ENCODE assay signal across 22 cellular contexts in genomic region chr21:26490771-26491170, GRCh38.
DNase-seq lines count a peak whose midpoint lies in the region; ATAC-seq and TF ChIP-seq lines count a peak whose summit lies in the region.
"Had no signal": no experiment of that assay in that cellular context is flagged by ENCODE, and none has a peak within 500 bp of the region (broad histone marks: within the 10 kb centered on the region; RNA-seq: fewer than 3 reads in every experiment).

No MANE protein-coding gene starts in this region.

- TF ChIP-seq POLR2A in adrenal gland (IDR thresholded peaks at IDR 0.05): no peak

- H3K4me1 ChIP-seq in HUES48 (ENCODE audit: control insufficient read depth, insufficient read depth, low read length): peaks cover 5% of the 10 kb centered on the region; the same call in 1 of the 2 replicates
- peaks cover 19% of the 10 kb centered on the region for H3K4me1 ChIP-seq in smooth muscle cell (ENCODE audit: low read depth)
- H3K4me1 ChIP-seq in adrenal gland (replicated peaks in 1 of 2): no peaks in the 10 kb centered on the region
- H3K4me1 ChIP-seq: esophagus muscularis mucosa, spleen, uterus had no signal

- H2AFZ ChIP-seq in smooth muscle cell (ENCODE audit: low read depth): no peak overlapping the region

- no peak for ATAC-seq in HG02852 (IDR thresholded peaks at IDR 0.05; ENCODE audit: unreplicated experiment)
- ATAC-seq: activated T-cell treated with anti-CD3 and anti-CD28 coated beads, Interleukin-2, amount 50 U/mL, for 72 hours; HCT116; stimulated activated naive CD8-positive, alpha-beta T cell treated with anti-CD3 and anti-CD28 coated beads, Interleukin-15, Interleukin-2, amounts not matched to agents 100 U/mL and 50 U/mL, for 24 hours had no signal

- H3K27ac Mint-ChIP-seq in brain (peak overlapping the region in 3 of 5 experiments; percentile 22 to 27 (median 24)), immature natural killer cell (no peak overlapping the region)
- H3K27ac Mint-ChIP-seq: activated T-cell treated with anti-CD3 and anti-CD28 coated beads, Interleukin-2, amount 50 U/mL, for 72 hours; CD4-positive, CD25-positive, alpha-beta regulatory T cell; dendritic cell treated with granulocyte-macrophage colony-stimulating factor and Interleukin-4, amounts not matched to agents 40 ng/mL and 50 ng/mL, for 4 days had no signal

- H3K36me3 Mint-ChIP-seq in brain: no peaks in the 10 kb centered on the region
- no peaks in the 10 kb centered on the region for H3K36me3 Mint-ChIP-seq in immature natural killer cell
- H3K36me3 Mint-ChIP-seq: CD4-positive, CD25-positive, alpha-beta regulatory T cell had no signal

- H4K20me1 ChIP-seq in smooth muscle cell (ENCODE audit: low read depth): no peaks in the 10 kb centered on the region

- H3K27me3 ChIP-seq in HUES48 (ENCODE audit: control insufficient read depth, insufficient read depth, low read length) (no peaks in the 10 kb centered on the region), smooth muscle cell (ENCODE audit: low read depth) (no peaks in the 10 kb centered on the region), adrenal gland (no peaks in the 10 kb centered on the region)
- H3K27me3 ChIP-seq: esophagus muscularis mucosa, spleen, uterus had no signal

- H3K4me2 ChIP-seq in smooth muscle cell: peak overlapping the region; percentile 42

- intact Hi-C loops in adrenal gland (cut with DNase I): no loop called here

- H3K9me3 ChIP-seq in HUES48 (ENCODE audit: control insufficient read depth, insufficient read depth, low read length) (peaks cover 3% of the 10 kb centered on the region; the same call in 1 of the 2 replicates), smooth muscle cell (replicated peaks; ENCODE audit: low read depth) (no peaks in the 10 kb centered on the region), adrenal gland (replicated peaks in 1 of 3) (no peaks in the 10 kb centered on the region)
- H3K9me3 ChIP-seq: uterus had no signal

- H3K4me3 Mint-ChIP-seq in brain (no peak overlapping the region), immature natural killer cell (no peak overlapping the region)
- H3K4me3 Mint-ChIP-seq: activated T-cell treated with anti-CD3 and anti-CD28 coated beads, Interleukin-2, amount 50 U/mL, for 72 hours; CD4-positive, CD25-positive, alpha-beta regulatory T cell; dendritic cell treated with granulocyte-macrophage colony-stimulating factor and Interleukin-4, amounts not matched to agents 40 ng/mL and 50 ng/mL, for 4 days; neural crest cell had no signal

- peak overlapping the region; percentile 39 for H3K27ac ChIP-seq in HUES48 (ENCODE audit: low read depth, low read length)
- H3K27ac ChIP-seq in smooth muscle cell (ENCODE audit: low read depth): no peak overlapping the region
- no peak overlapping the region for H3K27ac ChIP-seq in adrenal gland
- H3K27ac ChIP-seq: esophagus muscularis mucosa, spleen, uterus had no signal

- no peak for TF ChIP-seq CTCF in brain (conservative IDR thresholded peaks at IDR 0.05)
- no peak for TF ChIP-seq CTCF in smooth muscle cell (IDR thresholded peaks at IDR 0.05; ENCODE audit: borderline replicate concordance, insufficient read depth, poor library complexity, severe bottlenecking)
- TF ChIP-seq CTCF in adrenal gland (IDR thresholded peaks at IDR 0.05): no peak

- H3K4me3 ChIP-seq in HUES48 (ENCODE audit: low read depth, low read length): no peak overlapping the region
- H3K4me3 ChIP-seq in smooth muscle cell: no peak overlapping the region
- no peak overlapping the region for H3K4me3 ChIP-seq in adrenal gland
- H3K4me3 ChIP-seq: esophagus muscularis mucosa, spleen, uterus had no signal

- no peaks in the 10 kb centered on the region for H3F3A ChIP-seq in smooth muscle cell (ENCODE audit: low read depth)

- peaks cover 18% of the 10 kb centered on the region for H3K4me1 Mint-ChIP-seq in brain
- H3K4me1 Mint-ChIP-seq in immature natural killer cell: no peaks in the 10 kb centered on the region
- H3K4me1 Mint-ChIP-seq: CD4-positive, CD25-positive, alpha-beta regulatory T cell had no signal

- H3K79me2 ChIP-seq in smooth muscle cell (ENCODE audit: low read depth): no peaks in the 10 kb centered on the region

- H3K27me3 Mint-ChIP-seq in brain (no peaks in the 10 kb centered on the region), immature natural killer cell (ENCODE audit: low read depth in 3 of 3) (peaks cover 0 to 3% (median 0%) of the 10 kb centered on the region in 3 donors)
- H3K27me3 Mint-ChIP-seq: CD4-positive, CD25-positive, alpha-beta regulatory T cell; dendritic cell treated with granulocyte-macrophage colony-stimulating factor and Interleukin-4, amounts not matched to agents 40 ng/mL and 50 ng/mL, for 4 days had no signal

- H3K9me3 Mint-ChIP-seq in brain (peaks cover 0 to 5% (median 0%) of the 10 kb centered on the region in 5 experiments), immature natural killer cell (peaks cover 0 to 12% (median 7%) of the 10 kb centered on the region in 6 donors)

- no peak overlapping the region for H3K9ac ChIP-seq in HUES48 (ENCODE audit: low read depth, low read length)
- H3K9ac ChIP-seq in smooth muscle cell (ENCODE audit: low read depth): no peak overlapping the region

- H3K36me3 ChIP-seq in HUES48 (ENCODE audit: control insufficient read depth, insufficient read depth, low read length) (no peaks in the 10 kb centered on the region), smooth muscle cell (ENCODE audit: low read depth) (no peaks in the 10 kb centered on the region), adrenal gland (replicated peaks in 1 of 2) (no peaks in the 10 kb centered on the region)
- H3K36me3 ChIP-seq: esophagus muscularis mucosa, spleen, uterus had no signal

- DNase-seq in kidney glomerular epithelial cell (lab: John Stamatoyannopoulos, UW) (peak; percentile 88), smooth muscle cell (lab: John Stamatoyannopoulos, UW; ENCODE audit: unreplicated experiment) (no peak), immature natural killer cell (no peak), adrenal gland (no peak)
- DNase-seq: activated CD4-positive, alpha-beta T cell treated with anti-CD3 and anti-CD28 coated beads, Interleukin-2, amount 50 U/mL, for 48 hours; activated T-cell treated with anti-CD3 and anti-CD28 coated beads, Interleukin-2, amount 50 U/mL, for 72 hours; amniotic stem cell; CD4-positive, CD25-positive, alpha-beta regulatory T cell; DMS79 treated with DMSO at 0.1 percent for 48 hours; Kasumi-1; NCI-H1417 treated with DMSO at 0.1 percent for 48 hours; NCI-H446; spleen; stimulated activated naive CD8-positive, alpha-beta T cell treated with anti-CD3 and anti-CD28 coated beads, Interleukin-15, Interleukin-2, amounts not matched to agents 100 U/mL and 50 U/mL, for 24 hours; uterus had no signal

- WGBS in smooth muscle cell (ENCODE audit: low lambda C conversion rate): 25% methylated on average over 2 of the region's 2 CpGs
- 80 to 84% (median 84%) methylated on average over 2 of the region's 2 CpGs for WGBS in adrenal gland, 4 donors

Comparison
In these comparisons a context has a peak if more than half of its experiments do, and no peak if none do; other contexts are left out.
1. H3K27ac Mint-ChIP-seq: peak in brain (3 of 5); none in immature natural killer cell (0 of 6).